9 cellular contexts compared by ENCODE assay signal in the genomic region with DNA sequence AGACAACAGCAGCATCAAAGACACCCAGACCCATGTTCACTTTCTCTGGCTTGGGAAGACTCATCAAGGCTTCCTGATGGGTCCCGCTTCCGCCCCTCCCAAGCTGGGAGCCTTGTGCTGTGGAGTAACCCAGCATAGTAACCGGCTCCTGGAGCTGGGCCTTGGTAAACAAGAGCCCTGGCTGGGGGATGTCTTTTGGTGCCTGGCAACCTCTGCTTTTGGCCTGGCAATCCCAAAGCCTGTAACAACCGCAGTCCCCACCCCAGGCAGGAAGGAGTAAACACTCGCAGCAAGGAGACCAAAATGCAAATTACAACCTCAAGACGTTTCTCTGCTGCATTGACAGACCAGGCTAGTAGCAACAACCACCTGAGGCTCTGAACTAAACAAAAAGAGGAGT. TPM values are rescaled to one million over a fixed set of nuclear protein-coding genes. Genes with fewer than 3 reads are reported as not detected.
DNase-seq lines count a peak whose midpoint lies in the region; ATAC-seq and TF ChIP-seq lines count a peak whose summit lies in the region.
"Had no signal": no experiment of that assay in that cellular context is flagged by ENCODE, and none has a peak within 500 bp of the region (broad histone marks: within the 10 kb centered on the region; RNA-seq: fewer than 3 reads in every experiment).

No MANE protein-coding gene starts in this region.

- H3K4me3 ChIP-seq in left lung, result no peak overlapping the region
- H3K4me3 ChIP-seq in tibial nerve, result no peak overlapping the region

- H3K27ac Mint-ChIP-seq in brain, result peak overlapping the region; percentile 57 to 91 (median 86)

- H3K27me3 Mint-ChIP-seq in brain, result peaks cover 3% of the 10 kb centered on the region

- H3K27ac ChIP-seq in left lung (no peak overlapping the region), tibial nerve (peak overlapping the region in 2 of 4 donors; percentile 28 to 51)
- H3K27ac ChIP-seq: HL-60 had no signal

- peaks cover 0 to 4% (median 0%) of the 10 kb centered on the region in 5 experiments for H3K9me3 Mint-ChIP-seq in brain

- TF ChIP-seq CTCF in brain (conservative IDR thresholded peaks at IDR 0.05) (no peak), left lung (IDR thresholded peaks at IDR 0.05) (no peak), tibial nerve (IDR thresholded peaks at IDR 0.05) (no peak)

- no peaks in the 10 kb centered on the region for H3K36me3 Mint-ChIP-seq in brain

- DNase-seq in NCI-H2081 (lab: John Stamatoyannopoulos, UW) (peak; percentile 33 to 56), NCI-H2081 treated with DMSO at 0.1 percent for 48 hours (lab: John Stamatoyannopoulos, UW) (no peak), left lung (peak in 1 of 2 donors; percentile 54), tibial nerve (ENCODE audit: low spot score in 2 of 2) (peak; percentile 23), NCI-H82 (lab: John Stamatoyannopoulos, UW) (no peak)
- no peak for DNase-seq in activated naive CD4-positive, alpha-beta T cell (lab: John Stamatoyannopoulos, UW)

- peak overlapping the region in 1 of 5 experiments; percentile 43 for H3K4me3 Mint-ChIP-seq in brain

- H3K36me3 ChIP-seq in left lung (no peaks in the 10 kb centered on the region), tibial nerve (no peaks in the 10 kb centered on the region)

- TF ChIP-seq POLR2A in tibial nerve (IDR thresholded peaks at IDR 0.05), result no peak

- H3K9me3 ChIP-seq in left lung, result no peaks in the 10 kb centered on the region
- no peaks in the 10 kb centered on the region for H3K9me3 ChIP-seq in tibial nerve

- peaks cover 36% of the 10 kb centered on the region for H3K4me1 Mint-ChIP-seq in brain

- ATAC-seq in left lung (peak; percentile 66), GM18861 (IDR thresholded peaks at IDR 0.05; ENCODE audit: unreplicated experiment) (no peak)

- H3K4me1 ChIP-seq in left lung, result peaks cover 14 to 35% of the 10 kb centered on the region in 2 donors
- H3K4me1 ChIP-seq in tibial nerve, result peaks cover 0 to 41% (median 3%) of the 10 kb centered on the region in 4 donors

- TF ChIP-seq EP300 in tibial nerve (IDR thresholded peaks at IDR 0.05), result peak in 1 of 2 donors; percentile 18

- intact Hi-C loops in left lung (cut with DNase I), result no loop called here

- no peaks in the 10 kb centered on the region for H3K27me3 ChIP-seq in left lung
- H3K27me3 ChIP-seq in tibial nerve, result no peaks in the 10 kb centered on the region

- 28 to 49% methylated on average over 6 of the region's 6 CpGs for WGBS in tibial nerve, 2 donors

RNA-seq across cellular contexts. Expression of a gene that starts 16.9 kb away (rescaled TPM):
- polyA plus RNA-seq in brain (ENCODE audit: insufficient read depth, low read depth, low replicate concordance), result 59.5 TPM
- total RNA-seq in left lung (10 to 100 TPM; 86.2 to 93.0 TPM), tibial nerve (100 to 1,000 TPM in 2 of 4 donors, 10 to 100 TPM in 2; 89.2 to 114 (median 97.0) TPM)

RNA-seq across cellular contexts. Expression of a gene that starts 51.4 kb away (rescaled TPM):
- 244 TPM for polyA plus RNA-seq in brain (ENCODE audit: insufficient read depth, low read depth, low replicate concordance)
- total RNA-seq in left lung, result 100 to 1,000 TPM; 123 to 147 TPM
- total RNA-seq in tibial nerve, result 100 to 1,000 TPM in 3 of 4 donors, 10 to 100 TPM in 1; 85.0 to 184 (median 121) TPM

RNA-seq across cellular contexts. Expression of a gene that starts 58.1 kb away (rescaled TPM):
- polyA plus RNA-seq in brain (ENCODE audit: insufficient read depth, low read depth, low replicate concordance), result 105 TPM
- total RNA-seq in left lung (10 to 100 TPM; 66.0 to 71.4 TPM), tibial nerve (10 to 100 TPM; 48.0 to 90.4 (median 69.1) TPM)

Comparison
In these comparisons a context has a peak if more than half of its experiments do, and no peak if none do; other contexts are left out.
1. DNase-seq: peak in NCI-H2081 (2 of 2) and tibial nerve (2 of 2); none in NCI-H2081 treated with DMSO at 0.1 percent for 48 hours (single experiment), NCI-H82 (single experiment) and activated naive CD4-positive, alpha-beta T cell (0 of 4).